5 cellular contexts compared by ENCODE assay signal in genomic region chr1:235915489-235915888, GRCh38. TPM values are rescaled to one million over a fixed set of nuclear protein-coding genes. Genes with fewer than 3 reads are reported as not detected.
A peak's percentile ranks its signal among the peaks of the same experiment; 100 is the strongest.
DNase-seq lines count a peak whose midpoint lies in the region; ATAC-seq and TF ChIP-seq lines count a peak whose summit lies in the region.
"Not testable (repeated sequence)": the region's sequence is repeated elsewhere in the genome, so short reads cannot be mapped to it uniquely, and the experiment has no call there.

No MANE protein-coding gene starts in this region.

- H3K27ac ChIP-seq in HEK293 (ENCODE audit: extremely low read depth, low read depth, low read length), result not testable (repeated sequence)

- H3K4me3 ChIP-seq in HEK293 (ENCODE audit: low read depth, low read length), result not testable (repeated sequence)

- CTCF ChIA-PET in HEK293 (lab: Yijun Ruan, JAX), result interaction anchor here (1.0 kb wide), 1 partner anchor 401 kb away, joined by 3 read pairs; no protein-coding TSS in a partner anchor
- CTCF ChIA-PET in activated CD4-positive, alpha-beta T cell treated with anti-CD3 and anti-CD28 coated beads, Interleukin-2, amount 10 ng/mL, durations not matched to agents 7 days and 5 days (lab: Charles Lee), result not testable (repeated sequence)

- DNase-seq in activated CD4-positive, alpha-beta T cell treated with anti-CD3 and anti-CD28 coated beads, Interleukin-2, amount 10 ng/mL, durations not matched to agents 7 days and 5 days; osteocyte (ENCODE audit: extremely low spot score, unreplicated experiment): not testable (repeated sequence)

- H3K4me1 ChIP-seq in HEK293 (ENCODE audit: control insufficient read depth, insufficient read depth, low read length), result peaks cover 26% of the 10 kb centered on the region

- intact Hi-C loops in dendritic cell treated with granulocyte-macrophage colony-stimulating factor and Interleukin-4, amounts not matched to agents 40 ng/mL and 50 ng/mL, for 4 days (cut with micrococcal nuclease), result not testable (repeated sequence)

- H3K9me3 ChIP-seq in HEK293 (ENCODE audit: control insufficient read depth, insufficient read depth, low read depth, low read length), result not testable (repeated sequence)

- peaks cover 19% of the 10 kb centered on the region for H3K4me1 Mint-ChIP-seq in activated CD4-positive, alpha-beta T cell treated with anti-CD3 and anti-CD28 coated beads, Interleukin-2, amount 10 ng/mL, durations not matched to agents 7 days and 5 days
- peaks cover 75% of the 10 kb centered on the region for H3K4me1 Mint-ChIP-seq in dendritic cell treated with granulocyte-macrophage colony-stimulating factor and Interleukin-4, amounts not matched to agents 40 ng/mL and 50 ng/mL, for 4 days (ENCODE audit: low read depth)
- peaks cover 81% of the 10 kb centered on the region for H3K4me1 Mint-ChIP-seq in osteocyte (ENCODE audit: unreplicated experiment)
- H3K4me1 Mint-ChIP-seq in stimulated activated memory B cell treated with anti-CD40 and anti-IgM and Interleukin-4, amounts not matched to agents 10 μg/mL and 1 μg/mL and 100 μg/mL, for 72 hours, result peaks cover 31% of the 10 kb centered on the region

- H3K4me3 Mint-ChIP-seq in activated CD4-positive, alpha-beta T cell treated with anti-CD3 and anti-CD28 coated beads, Interleukin-2, amount 10 ng/mL, durations not matched to agents 7 days and 5 days; dendritic cell treated with granulocyte-macrophage colony-stimulating factor and Interleukin-4, amounts not matched to agents 40 ng/mL and 50 ng/mL, for 4 days; osteocyte (ENCODE audit: unreplicated experiment); stimulated activated memory B cell treated with anti-CD40 and anti-IgM and Interleukin-4, amounts not matched to agents 10 μg/mL and 1 μg/mL and 100 μg/mL, for 72 hours: not testable (repeated sequence)

- H3K27ac Mint-ChIP-seq in activated CD4-positive, alpha-beta T cell treated with anti-CD3 and anti-CD28 coated beads, Interleukin-2, amount 10 ng/mL, durations not matched to agents 7 days and 5 days, result peak overlapping the region; percentile 47
- H3K27ac Mint-ChIP-seq in dendritic cell treated with granulocyte-macrophage colony-stimulating factor and Interleukin-4, amounts not matched to agents 40 ng/mL and 50 ng/mL, for 4 days, result peak overlapping the region; percentile 23
- H3K27ac Mint-ChIP-seq in osteocyte (ENCODE audit: unreplicated experiment), result peak overlapping the region; percentile 49
- peak overlapping the region; percentile 48 for H3K27ac Mint-ChIP-seq in stimulated activated memory B cell treated with anti-CD40 and anti-IgM and Interleukin-4, amounts not matched to agents 10 μg/mL and 1 μg/mL and 100 μg/mL, for 72 hours

- H3K9me3 Mint-ChIP-seq in activated CD4-positive, alpha-beta T cell treated with anti-CD3 and anti-CD28 coated beads, Interleukin-2, amount 10 ng/mL, durations not matched to agents 7 days and 5 days; dendritic cell treated with granulocyte-macrophage colony-stimulating factor and Interleukin-4, amounts not matched to agents 40 ng/mL and 50 ng/mL, for 4 days; osteocyte (ENCODE audit: unreplicated experiment); stimulated activated memory B cell treated with anti-CD40 and anti-IgM and Interleukin-4, amounts not matched to agents 10 μg/mL and 1 μg/mL and 100 μg/mL, for 72 hours: not testable (repeated sequence)

- not testable (repeated sequence) for ATAC-seq in stimulated activated memory B cell treated with anti-CD40 and anti-IgM and Interleukin-4, amounts not matched to agents 10 μg/mL and 1 μg/mL and 100 μg/mL, for 72 hours

- H3K27me3 Mint-ChIP-seq in activated CD4-positive, alpha-beta T cell treated with anti-CD3 and anti-CD28 coated beads, Interleukin-2, amount 10 ng/mL, durations not matched to agents 7 days and 5 days; dendritic cell treated with granulocyte-macrophage colony-stimulating factor and Interleukin-4, amounts not matched to agents 40 ng/mL and 50 ng/mL, for 4 days; osteocyte (ENCODE audit: unreplicated experiment); stimulated activated memory B cell treated with anti-CD40 and anti-IgM and Interleukin-4, amounts not matched to agents 10 μg/mL and 1 μg/mL and 100 μg/mL, for 72 hours: not testable (repeated sequence)

- POLR2A ChIA-PET in HEK293 (lab: Yijun Ruan, JAX), result interaction anchor here (0.6 kb wide), 1 partner anchor 78 kb away, joined by 3 read pairs; no protein-coding TSS in a partner anchor
- POLR2A ChIA-PET in activated CD4-positive, alpha-beta T cell treated with anti-CD3 and anti-CD28 coated beads, Interleukin-2, amount 10 ng/mL, durations not matched to agents 7 days and 5 days (lab: Charles Lee), result interaction anchor here (0.7 kb wide), 1 partner anchor 10 kb away, joined by 3 read pairs; no protein-coding TSS in a partner anchor

- TF ChIP-seq CTCF in HEK293 (tag by site-specific recombination; IDR thresholded peaks at IDR 0.05); osteocyte (IDR thresholded peaks at IDR 0.05): not testable (repeated sequence)

- not testable (repeated sequence) for H3K36me3 ChIP-seq in HEK293 (ENCODE audit: control insufficient read depth in 2 of 2, insufficient read depth in 1 of 2, low read length in 2 of 2)

- not testable (repeated sequence) for H3K36me3 Mint-ChIP-seq in activated CD4-positive, alpha-beta T cell treated with anti-CD3 and anti-CD28 coated beads, Interleukin-2, amount 10 ng/mL, durations not matched to agents 7 days and 5 days (ENCODE audit: low read depth); dendritic cell treated with granulocyte-macrophage colony-stimulating factor and Interleukin-4, amounts not matched to agents 40 ng/mL and 50 ng/mL, for 4 days (ENCODE audit: low read depth); osteocyte (ENCODE audit: unreplicated experiment); stimulated activated memory B cell treated with anti-CD40 and anti-IgM and Interleukin-4, amounts not matched to agents 10 μg/mL and 1 μg/mL and 100 μg/mL, for 72 hours

TF ChIP-seq in HEK293, 187 proteins besides CTCF, POLR2A, EP300 and RAD21:
- TF ChIP-seq ZNF580 (tag by site-specific recombination; IDR thresholded peaks at IDR 0.05), result 0 out of 2 replicates have a peak, but pooled peaks have one; percentile 25
- peak; percentile 58; the same call in 1 of the 2 replicates for TF ChIP-seq ZNF280D (tag by site-specific recombination; IDR thresholded peaks at IDR 0.05)
- peak; percentile 97 for TF ChIP-seq ZNF146 (tag by site-specific recombination; IDR thresholded peaks at IDR 0.05)

RNA-seq across cellular contexts. Expression of gene LYST, which starts 48.8 kb away (rescaled TPM):
- 10 to 100 TPM; 24.7 to 26.8 TPM for total RNA-seq in activated CD4-positive, alpha-beta T cell treated with anti-CD3 and anti-CD28 coated beads, Interleukin-2, amount 10 ng/mL, durations not matched to agents 7 days and 5 days
- total RNA-seq in osteocyte, result 21.7 and 23.0 TPM in 2 replicates
